Comparison of ENCODE assay signal across 1 cellular context in genomic region chr1:1684031-1684681, GRCh38.
TF ChIP-seq lines count a peak whose summit lies in the region.

No MANE protein-coding gene starts in this region.

TF ChIP-seq in WTC11, 78 proteins besides CTCF, POLR2A, EP300 and RAD21 (continued from another document):
- TF ChIP-seq, protein P1, sequence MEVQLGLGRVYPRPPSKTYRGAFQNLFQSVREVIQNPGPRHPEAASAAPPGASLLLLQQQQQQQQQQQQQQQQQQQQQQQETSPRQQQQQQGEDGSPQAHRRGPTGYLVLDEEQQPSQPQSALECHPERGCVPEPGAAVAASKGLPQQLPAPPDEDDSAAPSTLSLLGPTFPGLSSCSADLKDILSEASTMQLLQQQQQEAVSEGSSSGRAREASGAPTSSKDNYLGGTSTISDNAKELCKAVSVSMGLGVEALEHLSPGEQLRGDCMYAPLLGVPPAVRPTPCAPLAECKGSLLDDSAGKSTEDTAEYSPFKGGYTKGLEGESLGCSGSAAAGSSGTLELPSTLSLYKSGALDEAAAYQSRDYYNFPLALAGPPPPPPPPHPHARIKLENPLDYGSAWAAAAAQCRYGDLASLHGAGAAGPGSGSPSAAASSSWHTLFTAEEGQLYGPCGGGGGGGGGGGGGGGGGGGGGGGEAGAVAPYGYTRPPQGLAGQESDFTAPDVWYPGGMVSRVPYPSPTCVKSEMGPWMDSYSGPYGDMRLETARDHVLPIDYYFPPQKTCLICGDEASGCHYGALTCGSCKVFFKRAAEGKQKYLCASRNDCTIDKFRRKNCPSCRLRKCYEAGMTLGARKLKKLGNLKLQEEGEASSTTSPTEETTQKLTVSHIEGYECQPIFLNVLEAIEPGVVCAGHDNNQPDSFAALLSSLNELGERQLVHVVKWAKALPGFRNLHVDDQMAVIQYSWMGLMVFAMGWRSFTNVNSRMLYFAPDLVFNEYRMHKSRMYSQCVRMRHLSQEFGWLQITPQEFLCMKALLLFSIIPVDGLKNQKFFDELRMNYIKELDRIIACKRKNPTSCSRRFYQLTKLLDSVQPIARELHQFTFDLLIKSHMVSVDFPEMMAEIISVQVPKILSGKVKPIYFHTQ (CRISPR knock-in tag; IDR thresholded peaks at IDR 0.05) = no peak
